Comparison of ENCODE assay signal across 8 cellular contexts in the genomic region with DNA sequence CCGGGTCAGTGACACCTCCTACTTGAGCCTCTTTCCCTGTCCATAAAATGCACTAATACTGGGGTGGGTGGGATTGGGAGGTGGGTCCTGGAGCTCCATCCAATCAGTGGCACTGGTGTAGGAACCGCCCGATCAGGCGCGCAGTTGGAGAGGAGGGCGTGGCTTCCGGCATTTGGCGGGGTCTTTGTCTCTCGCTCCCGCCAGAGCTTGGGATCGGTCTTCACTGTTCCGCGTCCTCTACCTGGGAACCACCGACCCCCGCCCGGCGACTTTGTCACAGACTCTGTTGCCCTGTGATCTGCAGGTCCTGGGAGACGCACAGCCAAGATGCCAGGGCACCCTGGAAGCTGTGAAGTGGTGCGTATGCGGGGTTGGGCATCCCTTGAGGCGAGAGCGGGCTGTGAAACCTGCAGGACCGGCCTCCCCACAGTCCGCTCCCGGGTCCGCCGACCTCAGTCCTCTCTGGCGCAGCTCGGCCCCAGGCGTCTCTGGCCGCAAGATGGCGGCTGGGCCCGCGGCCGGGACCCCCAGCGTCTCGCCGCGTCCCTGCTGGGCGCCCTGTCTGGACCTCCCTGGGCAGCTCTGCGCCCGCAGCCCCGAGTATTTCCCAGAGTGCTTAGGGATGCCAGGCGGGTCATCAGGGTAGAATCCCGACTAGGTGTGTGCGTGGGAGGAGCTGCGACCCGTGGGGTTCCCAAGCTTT. TPM values are rescaled to one million over a fixed set of nuclear protein-coding genes. Genes with fewer than 3 reads are reported as not detected.
A peak's percentile ranks its signal among the peaks of the same experiment; 100 is the strongest.
DNase-seq lines count a peak whose midpoint lies in the region; ATAC-seq and TF ChIP-seq lines count a peak whose summit lies in the region.

No MANE protein-coding gene starts in this region.

- POLR2A ChIA-PET in AG04450 (lab: Yijun Ruan, JAX): interaction anchor here (0.5 to 1.4 kb wide), 5 partner anchors 10 to 986 kb away, joined by 3 to 9 read pairs (median 4); a partner anchor contains a TSS

- H3K9me2 ChIP-seq in hepatocyte (replicated peaks; ENCODE audit: insufficient read depth): no peaks in the 10 kb centered on the region

- peak overlapping the region; percentile 98 for H2AFZ ChIP-seq in hepatocyte

- H3K4me2 ChIP-seq in hepatocyte: peak overlapping the region; percentile 76

- H3K27me3 ChIP-seq in AG04450 (ENCODE audit: control insufficient read depth, insufficient read depth, low read length): no peaks in the 10 kb centered on the region
- no peaks in the 10 kb centered on the region for H3K27me3 ChIP-seq in hepatocyte

- ATAC-seq in GM19397 (IDR thresholded peaks at IDR 0.05; ENCODE audit: unreplicated experiment) (peak; percentile 71), GM19351 (IDR thresholded peaks at IDR 0.05; ENCODE audit: unreplicated experiment) (no peak), HG02840 (IDR thresholded peaks at IDR 0.05; ENCODE audit: low FRiP score, unreplicated experiment) (no peak)

- H3K4me1 ChIP-seq in hepatocyte (ENCODE audit: insufficient read depth): no peaks in the 10 kb centered on the region

- TF ChIP-seq CTCF in AG04450 (IDR thresholded peaks at IDR 0.05; ENCODE audit: low read depth, low read length) (no peak), hepatocyte (IDR thresholded peaks at IDR 0.05; ENCODE audit: poor library complexity) (peak; percentile 14)

- H3K9me3 ChIP-seq in AG04450 (ENCODE audit: control insufficient read depth, insufficient read depth, low read length): peaks cover 21% of the 10 kb centered on the region
- no peaks in the 10 kb centered on the region for H3K9me3 ChIP-seq in hepatocyte (ENCODE audit: low read depth)

- peak overlapping the region; percentile 93 for H3K4me3 ChIP-seq in AG04450 (ENCODE audit: low read depth, low read length)
- peak overlapping the region; percentile 90 for H3K4me3 ChIP-seq in hepatocyte

- H4K20me1 ChIP-seq in hepatocyte (ENCODE audit: insufficient read depth, poor library complexity, severe bottlenecking): no peaks in the 10 kb centered on the region

- DNase-seq in AG04450 (ENCODE audit: low read depth, low spot score) (peak; percentile 41), NCI-H2081 (lab: John Stamatoyannopoulos, UW) (peak; percentile 72 to 88), amygdala (lab: John Stamatoyannopoulos, UW) (peak in 40 of 56 donors; percentile 1 to 64 (median 21)), hepatocyte (ENCODE audit: low spot score) (peak; percentile 87), putamen (ENCODE audit: low spot score) (peak; percentile 2)

- peaks cover 14% of the 10 kb centered on the region for H3K79me2 ChIP-seq in hepatocyte

- no peaks in the 10 kb centered on the region for H3K36me3 ChIP-seq in hepatocyte (replicated peaks; ENCODE audit: insufficient read depth, low read depth)

- WGBS in hepatocyte (ENCODE audit: low lambda C conversion rate, missing lambda C conversion rate): under 1% methylated on average over 35 of the region's 48 CpGs

- CTCF ChIA-PET in AG04450 (lab: Charles Lee): interaction anchor here (0.7 kb wide), 1 partner anchor 42 kb away, joined by 3 read pairs; a partner anchor contains a TSS

- H3K27ac ChIP-seq in AG04450 (ENCODE audit: low read depth, low read length) (peak overlapping the region; percentile 57), hepatocyte (peak overlapping the region; percentile 92)

RNA-seq across cellular contexts. Expression of a gene that starts 41.6 kb away (rescaled TPM):
- 0.37 and 0.63 TPM in 2 replicates for polyA plus RNA-seq in AG04450 (2011; rRNA removed)
- 0.78 and 1.3 TPM in 2 replicates for polyA minus RNA-seq in AG04450 (2011; rRNA and poly(A)+ RNA removed)
- total RNA-seq in hepatocyte: 3.3 and 3.4 TPM in 2 replicates
- 1.5 and 2.1 TPM in 2 replicates for polyA plus RNA-seq in hepatocyte

Comparison
In these comparisons a context has a peak if more than half of its experiments do, and no peak if none do; other contexts are left out.
1. DNase-seq: peak in every context shown above with its lines; median percentile 87 in hepatocyte; 80 in NCI-H2081; 41 in AG04450; 21 in amygdala; 2 in putamen.